Comparison of ENCODE assay signal across 21 cellular contexts in genomic region chr2:213107728-213108127, GRCh38. TPM values are rescaled to one million over a fixed set of nuclear protein-coding genes. Genes with fewer than 3 reads are reported as not detected.
A peak's percentile ranks its signal among the peaks of the same experiment; 100 is the strongest.
DNase-seq lines count a peak whose midpoint lies in the region; ATAC-seq, FAIRE-seq and TF ChIP-seq lines count a peak whose summit lies in the region.
"Had no signal": no experiment of that assay in that cellular context is flagged by ENCODE, and none has a peak within 500 bp of the region (broad histone marks: within the 10 kb centered on the region; RNA-seq: fewer than 3 reads in every experiment).

No MANE protein-coding gene starts in this region.

- peak overlapping the region; percentile 9 for H3K27ac Mint-ChIP-seq in activated CD4-positive, alpha-beta memory T cell treated with anti-CD3 and anti-CD28 coated beads for 36 hours
- no peak overlapping the region for H3K27ac Mint-ChIP-seq in activated CD4-positive, alpha-beta memory T cell treated with anti-CD3 and anti-CD28 coated beads, Interleukin-2, amount 10 ng/mL, durations not matched to agents 7 days and 5 days
- no peak overlapping the region for H3K27ac Mint-ChIP-seq in activated T-helper 17 cell treated with anti-CD3 and anti-CD28 coated beads, Interleukin-2, amount 50 U/mL, for 72 hours
- H3K27ac Mint-ChIP-seq: activated B cell treated with CpG ODN at 0.5 μM for 24 hours; activated T-helper 2 cell treated with anti-CD3 and anti-CD28 coated beads, Interferon-gamma antibody, Interleukin-2, Interleukin-4, amounts not matched to agents 10 μg/mL and 5 μg/mL and 100 μg/mL, durations not matched to agents 14 hours and 24 hours and 36 hours had no signal

- H3K4me1 ChIP-seq in gastrocnemius medialis: peaks cover 30 to 47% of the 10 kb centered on the region in 2 donors
- H3K4me1 ChIP-seq: BLaER1, prostate gland had no signal

- H3K36me3 Mint-ChIP-seq in activated CD4-positive, alpha-beta memory T cell treated with anti-CD3 and anti-CD28 coated beads for 36 hours: no peaks in the 10 kb centered on the region
- H3K36me3 Mint-ChIP-seq in activated CD4-positive, alpha-beta memory T cell treated with anti-CD3 and anti-CD28 coated beads, Interleukin-2, amount 10 ng/mL, durations not matched to agents 7 days and 5 days (ENCODE audit: low read depth): no peaks in the 10 kb centered on the region
- H3K36me3 Mint-ChIP-seq in activated T-helper 17 cell treated with anti-CD3 and anti-CD28 coated beads, Interleukin-2, amount 50 U/mL, for 72 hours (ENCODE audit: low read depth): no peaks in the 10 kb centered on the region
- H3K36me3 Mint-ChIP-seq: type B pancreatic cell had no signal

- no peak overlapping the region for H3K4me3 Mint-ChIP-seq in activated CD4-positive, alpha-beta memory T cell treated with anti-CD3 and anti-CD28 coated beads for 36 hours
- H3K4me3 Mint-ChIP-seq in activated CD4-positive, alpha-beta memory T cell treated with anti-CD3 and anti-CD28 coated beads, Interleukin-2, amount 10 ng/mL, durations not matched to agents 7 days and 5 days: no peak overlapping the region
- H3K4me3 Mint-ChIP-seq in activated T-helper 17 cell treated with anti-CD3 and anti-CD28 coated beads, Interleukin-2, amount 50 U/mL, for 72 hours: peak overlapping the region; percentile 39
- H3K4me3 Mint-ChIP-seq: activated B cell treated with CpG ODN at 0.5 μM for 24 hours, type B pancreatic cell had no signal

- intact Hi-C loops in activated CD4-positive, alpha-beta memory T cell treated with anti-CD3 and anti-CD28 coated beads for 36 hours (cut with micrococcal nuclease): no loop called here
- intact Hi-C loops in gastrocnemius medialis (cut with DNase I; ENCODE audit: low total_unique reads): no loop called here

- no peak for TF ChIP-seq CTCF in gastrocnemius medialis (IDR thresholded peaks at IDR 0.05 in 4 of 5, conservative IDR thresholded peaks at IDR 0.05 in 1 of 5)

- H3K27ac ChIP-seq in gastrocnemius medialis: peak overlapping the region; percentile 30 to 64 (median 52)
- H3K27ac ChIP-seq: BLaER1, brain microvascular endothelial cell, heart right ventricle, prostate gland had no signal

- no peaks in the 10 kb centered on the region for H3K27me3 Mint-ChIP-seq in activated CD4-positive, alpha-beta memory T cell treated with anti-CD3 and anti-CD28 coated beads for 36 hours
- H3K27me3 Mint-ChIP-seq in activated CD4-positive, alpha-beta memory T cell treated with anti-CD3 and anti-CD28 coated beads, Interleukin-2, amount 10 ng/mL, durations not matched to agents 7 days and 5 days: no peaks in the 10 kb centered on the region
- no peaks in the 10 kb centered on the region for H3K27me3 Mint-ChIP-seq in activated T-helper 17 cell treated with anti-CD3 and anti-CD28 coated beads, Interleukin-2, amount 50 U/mL, for 72 hours
- H3K27me3 Mint-ChIP-seq: activated B cell treated with CpG ODN at 0.5 μM for 24 hours, type B pancreatic cell had no signal

- peak; percentile 11 for FAIRE-seq in H54 (lab: Jason Lieb, UNC)

- ATAC-seq in activated T-helper 17 cell treated with anti-CD3 and anti-CD28 coated beads, Interleukin-2, amount 50 U/mL, for 72 hours (replicated peaks): no peak
- ATAC-seq in gastrocnemius medialis: no peak
- ATAC-seq in GM18907 (IDR thresholded peaks at IDR 0.05; ENCODE audit: unreplicated experiment): no peak
- no peak for ATAC-seq in HG03565 (IDR thresholded peaks at IDR 0.05; ENCODE audit: unreplicated experiment)
- ATAC-seq: heart right ventricle had no signal

- no peaks in the 10 kb centered on the region for H3K27me3 ChIP-seq in gastrocnemius medialis
- H3K27me3 ChIP-seq: BLaER1, brain microvascular endothelial cell, heart right ventricle had no signal

- no peak for DNase-seq in activated CD4-positive, alpha-beta memory T cell treated with anti-CD3 and anti-CD28 coated beads for 36 hours
- DNase-seq in activated CD4-positive, alpha-beta memory T cell treated with anti-CD3 and anti-CD28 coated beads, Interleukin-2, amount 10 ng/mL, durations not matched to agents 7 days and 5 days: no peak
- no peak for DNase-seq in H54 (ENCODE audit: insufficient read length, low spot score)
- no peak for DNase-seq in gastrocnemius medialis
- no peak for DNase-seq in anterior cingulate cortex (lab: John Stamatoyannopoulos, UW)
- DNase-seq: activated B cell treated with CpG ODN at 0.5 μM for 24 hours, brain microvascular endothelial cell, EL, heart right ventricle, mammary epithelial cell, NCI-H1092, NCI-H1930, NCI-H2227 treated with DMSO at 0.1 percent for 48 hours, T1000 had no signal

- peak overlapping the region in 1 of 4 donors; percentile 13 for H3K4me3 ChIP-seq in gastrocnemius medialis
- H3K4me3 ChIP-seq: BLaER1, heart right ventricle, prostate gland had no signal

- H3K9me3 Mint-ChIP-seq in activated CD4-positive, alpha-beta memory T cell treated with anti-CD3 and anti-CD28 coated beads for 36 hours: no peaks in the 10 kb centered on the region
- no peaks in the 10 kb centered on the region for H3K9me3 Mint-ChIP-seq in activated CD4-positive, alpha-beta memory T cell treated with anti-CD3 and anti-CD28 coated beads, Interleukin-2, amount 10 ng/mL, durations not matched to agents 7 days and 5 days
- no peaks in the 10 kb centered on the region for H3K9me3 Mint-ChIP-seq in activated T-helper 17 cell treated with anti-CD3 and anti-CD28 coated beads, Interleukin-2, amount 50 U/mL, for 72 hours
- H3K9me3 Mint-ChIP-seq: activated B cell treated with CpG ODN at 0.5 μM for 24 hours; activated T-helper 2 cell treated with anti-CD3 and anti-CD28 coated beads, Interferon-gamma antibody, Interleukin-2, Interleukin-4, amounts not matched to agents 10 μg/mL and 5 μg/mL and 100 μg/mL, durations not matched to agents 14 hours and 24 hours and 36 hours; type B pancreatic cell had no signal

- in situ Hi-C loops in gastrocnemius medialis (cut with MboI; ENCODE audit: low sequenced_read_pairs in 4 of 4): no loop called here

- TF ChIP-seq POLR2A in H54 (IDR thresholded peaks at IDR 0.05; ENCODE audit: low read depth, low read length) (no peak), gastrocnemius medialis (IDR thresholded peaks at IDR 0.05) (no peak)

- CTCF ChIA-PET in activated CD4-positive, alpha-beta memory T cell treated with anti-CD3 and anti-CD28 coated beads for 36 hours (lab: Charles Lee): interaction anchor here (1.1 kb wide), 1 partner anchor 30 kb away, joined by 3 read pairs; no protein-coding TSS in a partner anchor
- CTCF ChIA-PET in activated CD4-positive, alpha-beta memory T cell treated with anti-CD3 and anti-CD28 coated beads, Interleukin-2, amount 10 ng/mL, durations not matched to agents 7 days and 5 days (lab: Charles Lee): no interaction called here

- no peaks in the 10 kb centered on the region for H3K9me3 ChIP-seq in gastrocnemius medialis
- H3K9me3 ChIP-seq: BLaER1, heart right ventricle, prostate gland had no signal

- no peaks in the 10 kb centered on the region for H3K4me1 Mint-ChIP-seq in activated CD4-positive, alpha-beta memory T cell treated with anti-CD3 and anti-CD28 coated beads for 36 hours (ENCODE audit: low read depth)
- peaks cover 6% of the 10 kb centered on the region for H3K4me1 Mint-ChIP-seq in activated CD4-positive, alpha-beta memory T cell treated with anti-CD3 and anti-CD28 coated beads, Interleukin-2, amount 10 ng/mL, durations not matched to agents 7 days and 5 days
- no peaks in the 10 kb centered on the region for H3K4me1 Mint-ChIP-seq in activated T-helper 17 cell treated with anti-CD3 and anti-CD28 coated beads, Interleukin-2, amount 50 U/mL, for 72 hours

- POLR2A ChIA-PET in activated CD4-positive, alpha-beta memory T cell treated with anti-CD3 and anti-CD28 coated beads for 36 hours (lab: Charles Lee): no interaction called here
- POLR2A ChIA-PET in activated CD4-positive, alpha-beta memory T cell treated with anti-CD3 and anti-CD28 coated beads, Interleukin-2, amount 10 ng/mL, durations not matched to agents 7 days and 5 days (lab: Charles Lee): no interaction called here

- H3K36me3 ChIP-seq in gastrocnemius medialis: no peaks in the 10 kb centered on the region
- H3K36me3 ChIP-seq: BLaER1, brain microvascular endothelial cell, heart right ventricle, prostate gland had no signal

RNA-seq across cellular contexts. Expression of gene IKZF2, which starts 43.7 kb away (rescaled TPM):
- total RNA-seq in activated CD4-positive, alpha-beta memory T cell treated with anti-CD3 and anti-CD28 coated beads for 36 hours: 1 to 10 TPM; 8.1 to 9.1 TPM
- 1 to 10 TPM; 4.2 to 6.0 TPM for total RNA-seq in activated CD4-positive, alpha-beta memory T cell treated with anti-CD3 and anti-CD28 coated beads, Interleukin-2, amount 10 ng/mL, durations not matched to agents 7 days and 5 days
- 10 to 100 TPM in 1 of 2 donors, 1 to 10 TPM in 1; 8.7 to 12.4 TPM for total RNA-seq in activated T-helper 17 cell treated with anti-CD3 and anti-CD28 coated beads, Interleukin-2, amount 50 U/mL, for 72 hours
- 10 to 100 TPM in 1 of 4 donors, 1 to 10 TPM in 3; 4.9 to 15.5 (median 6.0) TPM for total RNA-seq in gastrocnemius medialis
